In the genomic region with DNA sequence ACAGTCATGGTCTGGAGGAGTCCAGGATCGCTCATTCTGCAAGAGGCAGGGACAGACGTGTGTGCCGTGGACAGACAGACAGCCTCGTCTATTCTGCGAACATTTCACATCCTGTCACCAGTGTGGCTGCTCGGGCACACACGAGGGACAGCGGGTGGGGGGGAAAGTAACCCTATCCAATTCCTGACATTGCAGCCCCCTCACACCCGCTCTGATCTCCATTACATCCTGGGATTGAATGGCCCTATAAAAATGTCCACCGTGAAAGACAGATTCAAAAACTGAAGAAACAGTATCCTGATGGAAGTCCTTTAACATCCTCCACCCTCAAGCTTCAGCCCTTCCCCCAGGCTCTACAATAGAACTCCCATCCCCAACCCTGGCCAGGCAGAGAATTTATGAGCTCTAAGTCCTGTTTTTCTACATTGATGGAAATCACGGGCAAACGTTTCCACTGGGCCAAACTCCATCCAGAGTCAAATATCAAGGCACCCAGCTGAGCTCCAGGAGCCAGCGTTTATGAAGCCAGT, we compare ENCODE assay signal across 12 cellular contexts. TPM values are rescaled to one million over a fixed set of nuclear protein-coding genes. Genes with fewer than 3 reads are reported as not detected.
DNase-seq lines count a peak whose midpoint lies in the region; ATAC-seq and TF ChIP-seq lines count a peak whose summit lies in the region.
"Had no signal": no experiment of that assay in that cellular context is flagged by ENCODE, and none has a peak within 500 bp of the region (broad histone marks: within the 10 kb centered on the region; RNA-seq: fewer than 3 reads in every experiment).

No MANE protein-coding gene starts in this region.

- peak overlapping the region; percentile 97 for H3K27ac Mint-ChIP-seq in nephron progenitor cell
- H3K27ac Mint-ChIP-seq: natural killer cell treated with Interleukin-12 subunit alpha and Interleukin-12 subunit beta and Interleukin-15 and Interleukin-18, amount 100 ng/mL, for 72 hours had no signal

- H3K27me3 Mint-ChIP-seq in nephron progenitor cell (ENCODE audit: low read depth, poor library complexity): peaks cover 7% of the 10 kb centered on the region

- H3K9me3 Mint-ChIP-seq in nephron progenitor cell: peaks cover 23% of the 10 kb centered on the region
- H3K9me3 Mint-ChIP-seq: natural killer cell treated with Interleukin-12 subunit alpha and Interleukin-12 subunit beta and Interleukin-15 and Interleukin-18, amount 100 ng/mL, for 72 hours had no signal

- ATAC-seq in HG02884 (IDR thresholded peaks at IDR 0.05; ENCODE audit: unreplicated experiment): no peak
- no peak for ATAC-seq in GM18858 (IDR thresholded peaks at IDR 0.05; ENCODE audit: unreplicated experiment)
- ATAC-seq in HG03135 (IDR thresholded peaks at IDR 0.05; ENCODE audit: unreplicated experiment): no peak

- DNase-seq in Daoy (ENCODE audit: low read depth) (peak; percentile 95), NCI-H226 (peak; percentile 91), epidermal melanocyte (ENCODE audit: insufficient read length, low spot score) (peak; percentile 64), nephron progenitor cell (peak; percentile 62)
- no peak for DNase-seq in activated naive CD4-positive, alpha-beta T cell treated with anti-CD3 and anti-CD28 coated beads, Interleukin-2, amount 50 U/mL, for 16 hours
- DNase-seq: central memory CD4-positive, alpha-beta T cell; NCI-H1048; NCI-H748 treated with DMSO at 0.1 percent for 48 hours had no signal

- H3K36me3 Mint-ChIP-seq in nephron progenitor cell (ENCODE audit: low read depth): peaks cover 39% of the 10 kb centered on the region
- H3K36me3 Mint-ChIP-seq: natural killer cell treated with Interleukin-12 subunit alpha and Interleukin-12 subunit beta and Interleukin-15 and Interleukin-18, amount 100 ng/mL, for 72 hours had no signal

- peak overlapping the region; percentile 44 for H3K4me3 Mint-ChIP-seq in nephron progenitor cell
- H3K4me3 Mint-ChIP-seq: natural killer cell treated with Interleukin-12 subunit alpha and Interleukin-12 subunit beta and Interleukin-15 and Interleukin-18, amount 100 ng/mL, for 72 hours had no signal

- TF ChIP-seq CTCF in nephron progenitor cell (IDR thresholded peaks at IDR 0.05): no peak

- peaks cover 84% of the 10 kb centered on the region for H3K4me1 Mint-ChIP-seq in nephron progenitor cell

RNA-seq across cellular contexts. Expression of gene HS3ST3A1, which starts 39.4 kb away (rescaled TPM):
- total RNA-seq in Daoy (2014; rRNA removed; shearing (Covaris generic)): 17.4 and 22.1 TPM in 2 replicates
